Comparison of ENCODE assay signal across 15 cellular contexts in the genomic region with DNA sequence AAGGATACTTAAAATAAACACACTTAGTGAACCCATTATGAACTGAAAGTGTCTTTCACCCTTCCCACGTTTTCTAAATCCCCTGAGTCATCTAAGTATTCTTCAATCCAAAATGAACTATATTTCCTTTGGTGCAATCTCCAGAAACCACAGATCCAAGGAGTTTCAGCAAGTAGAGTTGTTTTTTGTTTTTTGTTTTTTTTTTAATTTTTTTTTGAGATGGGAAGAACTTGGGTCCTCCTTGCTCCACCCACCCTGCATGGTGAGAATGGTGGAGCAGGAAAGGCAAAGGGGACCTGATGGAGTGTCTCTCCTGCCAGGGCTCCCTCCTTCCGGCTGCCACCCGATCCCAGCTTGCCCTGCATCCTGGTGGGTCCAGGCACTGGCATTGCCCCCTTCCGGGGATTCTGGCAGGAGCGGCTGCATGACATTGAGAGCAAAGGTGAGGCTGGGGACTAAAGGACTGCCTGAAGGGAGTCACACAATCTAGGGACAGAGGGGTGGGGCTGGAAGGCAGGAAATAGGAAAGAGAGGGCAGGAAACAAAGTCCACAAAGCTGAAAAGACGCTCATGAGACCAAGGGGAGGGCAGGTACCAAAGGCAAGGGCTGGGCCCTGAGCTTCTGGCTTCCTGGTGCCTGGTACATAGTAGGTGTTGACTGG. TPM values are rescaled to one million over a fixed set of nuclear protein-coding genes. Genes with fewer than 3 reads are reported as not detected.
DNase-seq lines count a peak whose midpoint lies in the region; ATAC-seq and TF ChIP-seq lines count a peak whose summit lies in the region.
"Had no signal": no experiment of that assay in that cellular context is flagged by ENCODE, and none has a peak within 500 bp of the region (broad histone marks: within the 10 kb centered on the region; RNA-seq: fewer than 3 reads in every experiment).

No MANE protein-coding gene starts in this region.

- no CpG with 5 or more reads among the region's 6 CpGs for WGBS in mesendoderm (ENCODE audit: extremely low coverage, insufficient coverage, low lambda C conversion rate)

- peaks cover 14% of the 10 kb centered on the region for H3K36me3 Mint-ChIP-seq in activated naive CD8-positive, alpha-beta T cell treated with anti-CD3 and anti-CD28 coated beads for 36 hours

- H4K8ac ChIP-seq in mesendoderm (ENCODE audit: low read depth, low read length), result no peak overlapping the region

- H2BK5ac ChIP-seq in mesendoderm (ENCODE audit: low read length), result no peak overlapping the region

- H3K4me3 ChIP-seq in BLaER1 (no peak overlapping the region), mesendoderm (ENCODE audit: low read length) (no peak overlapping the region), lower lobe of right lung (no peak overlapping the region)

- no peaks in the 10 kb centered on the region for H3K27me3 Mint-ChIP-seq in activated naive CD8-positive, alpha-beta T cell treated with anti-CD3 and anti-CD28 coated beads for 36 hours

- intact Hi-C loops in lower lobe of right lung (cut with DNase I), result no loop called here

- no peaks in the 10 kb centered on the region for H3K27me3 ChIP-seq in BLaER1
- H3K27me3 ChIP-seq in mesendoderm (ENCODE audit: insufficient read depth, low read length, poor library complexity), result no peaks in the 10 kb centered on the region
- peaks cover 17% of the 10 kb centered on the region for H3K27me3 ChIP-seq in lower lobe of right lung (ENCODE audit: low read depth)

- peak overlapping the region; percentile 59 for H3K4me2 ChIP-seq in BLaER1
- no peak overlapping the region for H3K4me2 ChIP-seq in mesendoderm (ENCODE audit: low read length)

- DNase-seq in HCEC 1CT, result peak; percentile 51
- DNase-seq in activated naive CD8-positive, alpha-beta T cell treated with anti-CD3 and anti-CD28 coated beads for 36 hours, result no peak
- no peak for DNase-seq in mesendoderm
- DNase-seq in COR-L47 (lab: John Stamatoyannopoulos, UW), result no peak
- DNase-seq in NCI-H1417 (lab: John Stamatoyannopoulos, UW), result no peak
- no peak for DNase-seq in lower lobe of right lung
- DNase-seq: activated CD4-positive, alpha-beta T cell treated with anti-CD3 and anti-CD28 coated beads for 1 hour; dorsolateral prefrontal cortex; left ventricle myocardium superior; NCI-H146 had no signal

- H4K5ac ChIP-seq in mesendoderm (ENCODE audit: low read length), result no peak overlapping the region

- no peak overlapping the region for H3K27ac ChIP-seq in BLaER1
- H3K27ac ChIP-seq in mesendoderm (ENCODE audit: low read depth, low read length), result no peak overlapping the region
- H3K27ac ChIP-seq in lower lobe of right lung, result no peak overlapping the region

- H3K9me3 ChIP-seq in BLaER1 (no peaks in the 10 kb centered on the region), lower lobe of right lung (no peaks in the 10 kb centered on the region)

- H3K9ac ChIP-seq in BLaER1 (no peak overlapping the region), mesendoderm (ENCODE audit: low read length) (peak overlapping the region; percentile 38)

- no peak for TF ChIP-seq CTCF in lower lobe of right lung (IDR thresholded peaks at IDR 0.05)

- H3K36me3 ChIP-seq in BLaER1, result peaks cover 7% of the 10 kb centered on the region; the same call in 1 of the 2 replicates
- H3K36me3 ChIP-seq in mesendoderm (ENCODE audit: control insufficient read depth, insufficient read depth, low read length), result no peaks in the 10 kb centered on the region
- no peaks in the 10 kb centered on the region for H3K36me3 ChIP-seq in lower lobe of right lung

- H4K20me1 ChIP-seq in BLaER1, result no peaks in the 10 kb centered on the region

- no peak overlapping the region for H3K56ac ChIP-seq in mesendoderm (ENCODE audit: low read length)

- H2BK120ac ChIP-seq in mesendoderm (ENCODE audit: low read depth, low read length), result no peak overlapping the region

- ATAC-seq in GM18502 (IDR thresholded peaks at IDR 0.05; ENCODE audit: poor library complexity, unreplicated experiment) (no peak), lower lobe of right lung (no peak)

- peaks cover 90% of the 10 kb centered on the region for H3K4me1 ChIP-seq in BLaER1
- H3K4me1 ChIP-seq in mesendoderm (ENCODE audit: control insufficient read depth, low read depth, low read length), result peaks cover 17% of the 10 kb centered on the region
- peaks cover 52% of the 10 kb centered on the region for H3K4me1 ChIP-seq in lower lobe of right lung

- no peak overlapping the region for H3K18ac ChIP-seq in mesendoderm (ENCODE audit: low read length)

- peak overlapping the region; percentile 18 for H3K27ac Mint-ChIP-seq in activated naive CD8-positive, alpha-beta T cell treated with anti-CD3 and anti-CD28 coated beads for 36 hours

- H2AK5ac ChIP-seq in mesendoderm (ENCODE audit: low read length), result no peak overlapping the region

- no peaks in the 10 kb centered on the region for H3K79me2 ChIP-seq in mesendoderm (ENCODE audit: control insufficient read depth, insufficient read depth, low read length)

- peaks cover 65% of the 10 kb centered on the region for H3K4me1 Mint-ChIP-seq in activated naive CD8-positive, alpha-beta T cell treated with anti-CD3 and anti-CD28 coated beads for 36 hours

- no peaks in the 10 kb centered on the region for H3K9me3 Mint-ChIP-seq in activated naive CD8-positive, alpha-beta T cell treated with anti-CD3 and anti-CD28 coated beads for 36 hours

- no peak overlapping the region for H3K23ac ChIP-seq in mesendoderm (ENCODE audit: low read length)

- H3K4me3 Mint-ChIP-seq in activated naive CD8-positive, alpha-beta T cell treated with anti-CD3 and anti-CD28 coated beads for 36 hours, result no peak overlapping the region

- no peaks in the 10 kb centered on the region for H3K79me1 ChIP-seq in mesendoderm (ENCODE audit: low read length)

- no peak overlapping the region for H3K4ac ChIP-seq in mesendoderm (ENCODE audit: low read depth, low read length)

- H2BK15ac ChIP-seq in mesendoderm (replicated peaks; ENCODE audit: low read depth), result no peak overlapping the region

RNA-seq across cellular contexts. Expression of a gene that starts 12.1 kb away (rescaled TPM):
- total RNA-seq in activated naive CD8-positive, alpha-beta T cell treated with anti-CD3 and anti-CD28 coated beads for 36 hours, result 10 to 100 TPM; 12.3 TPM
- polyA plus RNA-seq in mesendoderm (2013, experiment 1 of 2), result 1.1 TPM
- 0.53 TPM for polyA plus RNA-seq in mesendoderm (2013, experiment 2 of 2)
- total RNA-seq in lower lobe of right lung, result 0.38 TPM
- total RNA-seq: glomerular endothelial cell, left ventricle myocardium superior, posterior vena cava had no signal

RNA-seq across cellular contexts. Expression of a gene that starts 16.1 kb away (rescaled TPM):
- 10 to 100 TPM; 34.3 to 37.6 TPM for total RNA-seq in activated naive CD8-positive, alpha-beta T cell treated with anti-CD3 and anti-CD28 coated beads for 36 hours
- polyA plus RNA-seq in mesendoderm (2013, experiment 1 of 2), result 7.0 TPM
- polyA plus RNA-seq in mesendoderm (2013, experiment 2 of 2), result 6.8 TPM
- 42.4 TPM for total RNA-seq in lower lobe of right lung

RNA-seq across cellular contexts. Expression of a gene that starts 21.3 kb away (rescaled TPM):
- 1 to 10 TPM; 5.8 to 6.1 TPM for total RNA-seq in activated naive CD8-positive, alpha-beta T cell treated with anti-CD3 and anti-CD28 coated beads for 36 hours
- 2.6 TPM for polyA plus RNA-seq in mesendoderm (2013, experiment 1 of 2)
- 2.6 TPM for polyA plus RNA-seq in mesendoderm (2013, experiment 2 of 2)
- total RNA-seq in lower lobe of right lung, result 15.1 TPM
- total RNA-seq: SK-MEL-5 had no signal

RNA-seq across cellular contexts. Expression of a gene that starts 34.0 kb away (rescaled TPM):
- total RNA-seq in activated naive CD8-positive, alpha-beta T cell treated with anti-CD3 and anti-CD28 coated beads for 36 hours, result under 1 TPM; 0.22 to 0.45 TPM
- polyA plus RNA-seq in mesendoderm (2013, experiment 1 of 2), result 0.93 TPM
- 0.73 TPM for polyA plus RNA-seq in mesendoderm (2013, experiment 2 of 2)
- total RNA-seq in lower lobe of right lung, result 2.4 TPM
- total RNA-seq: glomerular endothelial cell had no signal

RNA-seq across cellular contexts. Expression of a gene that starts 36.2 kb away (rescaled TPM):
- 1 to 10 TPM; 2.7 to 3.2 TPM for total RNA-seq in activated naive CD8-positive, alpha-beta T cell treated with anti-CD3 and anti-CD28 coated beads for 36 hours
- 0.27 TPM for polyA plus RNA-seq in mesendoderm (2013, experiment 1 of 2)
- 0.31 TPM for polyA plus RNA-seq in mesendoderm (2013, experiment 2 of 2)
- total RNA-seq in lower lobe of right lung, result 3.7 TPM
